In genomic region chr20:34268145-34268544, GRCh38 we compare ENCODE assay signal across 17 cellular contexts. TPM values are rescaled to one million over a fixed set of nuclear protein-coding genes. Genes with fewer than 3 reads are reported as not detected.
A peak's percentile ranks its signal among the peaks of the same experiment; 100 is the strongest.
DNase-seq lines count a peak whose midpoint lies in the region; ATAC-seq lines count a peak whose summit lies in the region.
"Had no signal": no experiment of that assay in that cellular context is flagged by ENCODE, and none has a peak within 500 bp of the region (broad histone marks: within the 10 kb centered on the region; RNA-seq: fewer than 3 reads in every experiment).

No MANE protein-coding gene starts in this region.

- H2AFZ ChIP-seq in Karpas-422 (ENCODE audit: low read length) = no peak overlapping the region

- no peak overlapping the region for H3K27ac ChIP-seq in Karpas-422 (ENCODE audit: low read length)

- H4K20me1 ChIP-seq in Karpas-422 (ENCODE audit: insufficient read depth, low read depth, low read length) = no peaks in the 10 kb centered on the region

- no peaks in the 10 kb centered on the region for H3K27me3 Mint-ChIP-seq in activated T-cell treated with anti-CD3 and anti-CD28 coated beads, Interleukin-2, amount 50 U/mL, for 72 hours (ENCODE audit: low read depth)
- H3K27me3 Mint-ChIP-seq in activated T-cell treated with anti-CD3 and anti-CD28 coated beads, Interleukin-2, amount 50 U/mL, for 24 hours = peaks cover 19% of the 10 kb centered on the region
- no peaks in the 10 kb centered on the region for H3K27me3 Mint-ChIP-seq in activated T-helper 17 cell treated with anti-CD3 and anti-CD28 coated beads, Interleukin-2, amount 50 U/mL, for 72 hours

- no peak overlapping the region for H3K4me3 ChIP-seq in Karpas-422 (ENCODE audit: low read length)
- H3K4me3 ChIP-seq: HAP-1 had no signal

- no peaks in the 10 kb centered on the region for H3K79me2 ChIP-seq in Karpas-422 (ENCODE audit: low read length)

- no peak overlapping the region for H3K27ac Mint-ChIP-seq in activated T-cell treated with anti-CD3 and anti-CD28 coated beads, Interleukin-2, amount 50 U/mL, for 72 hours
- H3K27ac Mint-ChIP-seq in activated T-cell treated with anti-CD3 and anti-CD28 coated beads, Interleukin-2, amount 50 U/mL, for 24 hours = no peak overlapping the region
- no peak overlapping the region for H3K27ac Mint-ChIP-seq in activated T-helper 17 cell treated with anti-CD3 and anti-CD28 coated beads, Interleukin-2, amount 50 U/mL, for 72 hours
- no peak overlapping the region for H3K27ac Mint-ChIP-seq in stimulated activated effector memory CD8-positive, alpha-beta T cell treated with anti-CD3 and anti-CD28 coated beads, Interleukin-12 subunit alpha, Interleukin-12 subunit beta, amount 100 ng/mL, for 72 hours
- H3K27ac Mint-ChIP-seq: CD4-positive, alpha-beta memory T cell had no signal

- no peaks in the 10 kb centered on the region for H3K27me3 ChIP-seq in Karpas-422 (ENCODE audit: low read length)

- H3K9me3 Mint-ChIP-seq in activated T-cell treated with anti-CD3 and anti-CD28 coated beads, Interleukin-2, amount 50 U/mL, for 72 hours = no peaks in the 10 kb centered on the region
- H3K9me3 Mint-ChIP-seq in activated T-cell treated with anti-CD3 and anti-CD28 coated beads, Interleukin-2, amount 50 U/mL, for 24 hours = no peaks in the 10 kb centered on the region
- H3K9me3 Mint-ChIP-seq in activated T-helper 17 cell treated with anti-CD3 and anti-CD28 coated beads, Interleukin-2, amount 50 U/mL, for 72 hours = no peaks in the 10 kb centered on the region
- no peaks in the 10 kb centered on the region for H3K9me3 Mint-ChIP-seq in stimulated activated effector memory CD8-positive, alpha-beta T cell treated with anti-CD3 and anti-CD28 coated beads, Interleukin-12 subunit alpha, Interleukin-12 subunit beta, amount 100 ng/mL, for 72 hours
- H3K9me3 Mint-ChIP-seq: CD4-positive, alpha-beta memory T cell had no signal

- no peaks in the 10 kb centered on the region for H3K9me2 ChIP-seq in Karpas-422 (replicated peaks; ENCODE audit: insufficient read depth, low read length)

- H3K4me1 Mint-ChIP-seq in activated T-cell treated with anti-CD3 and anti-CD28 coated beads, Interleukin-2, amount 50 U/mL, for 72 hours (ENCODE audit: low read depth) = peaks cover 5% of the 10 kb centered on the region
- H3K4me1 Mint-ChIP-seq in activated T-cell treated with anti-CD3 and anti-CD28 coated beads, Interleukin-2, amount 50 U/mL, for 24 hours (ENCODE audit: low read depth) = peaks cover 15% of the 10 kb centered on the region
- H3K4me1 Mint-ChIP-seq in activated T-helper 17 cell treated with anti-CD3 and anti-CD28 coated beads, Interleukin-2, amount 50 U/mL, for 72 hours = no peaks in the 10 kb centered on the region
- no peaks in the 10 kb centered on the region for H3K4me1 Mint-ChIP-seq in stimulated activated effector memory CD8-positive, alpha-beta T cell treated with anti-CD3 and anti-CD28 coated beads, Interleukin-12 subunit alpha, Interleukin-12 subunit beta, amount 100 ng/mL, for 72 hours

- H3K36me3 Mint-ChIP-seq in activated T-cell treated with anti-CD3 and anti-CD28 coated beads, Interleukin-2, amount 50 U/mL, for 72 hours (ENCODE audit: insufficient read depth in 2 of 2) = peaks cover 0 to 2% of the 10 kb centered on the region in 2 donors
- H3K36me3 Mint-ChIP-seq in activated T-cell treated with anti-CD3 and anti-CD28 coated beads, Interleukin-2, amount 50 U/mL, for 24 hours (ENCODE audit: low read depth) = peaks cover 16% of the 10 kb centered on the region
- H3K36me3 Mint-ChIP-seq in activated T-helper 17 cell treated with anti-CD3 and anti-CD28 coated beads, Interleukin-2, amount 50 U/mL, for 72 hours (ENCODE audit: low read depth) = peaks cover under 1% of the 10 kb centered on the region
- no peaks in the 10 kb centered on the region for H3K36me3 Mint-ChIP-seq in stimulated activated effector memory CD8-positive, alpha-beta T cell treated with anti-CD3 and anti-CD28 coated beads, Interleukin-12 subunit alpha, Interleukin-12 subunit beta, amount 100 ng/mL, for 72 hours
- H3K36me3 Mint-ChIP-seq: CD4-positive, alpha-beta memory T cell had no signal

- no peak overlapping the region for H3K4me2 ChIP-seq in Karpas-422 (ENCODE audit: low read depth, low read length, poor library complexity, severe bottlenecking)

- H3K36me3 ChIP-seq in Karpas-422 (ENCODE audit: insufficient read depth, low read length) = peaks cover 3% of the 10 kb centered on the region; the same call in 1 of the 2 replicates

- no peak for DNase-seq in activated T-cell treated with anti-CD3 and anti-CD28 coated beads, Interleukin-2, amount 50 U/mL, for 72 hours
- no peak for DNase-seq in activated T-cell treated with anti-CD3 and anti-CD28 coated beads, Interleukin-2, amount 50 U/mL, for 24 hours
- DNase-seq in islet precursor cell (peak; percentile 38), GM03348 (ENCODE audit: low spot score) (no peak), Karpas-422 (no peak)
- no peak for DNase-seq in stimulated activated effector memory CD8-positive, alpha-beta T cell treated with anti-CD3 and anti-CD28 coated beads, Interleukin-12 subunit alpha, Interleukin-12 subunit beta, amount 100 ng/mL, for 72 hours (ENCODE audit: low spot score in 2 of 2)
- no peak for DNase-seq in activated effector memory CD4-positive, alpha-beta T cell treated with Interleukin-2 at 50 U/mL for 16 hours
- DNase-seq: 8988T, DMS79 treated with DMSO at 0.1 percent for 48 hours, NCI-H1930, NCI-H446, SHP77 had no signal

- no peaks in the 10 kb centered on the region for H3K4me1 ChIP-seq in Karpas-422 (ENCODE audit: low read length)
- H3K4me1 ChIP-seq: HAP-1 had no signal

- ATAC-seq in activated T-cell treated with anti-CD3 and anti-CD28 coated beads, Interleukin-2, amount 50 U/mL, for 72 hours (replicated peaks in 1 of 2) = no peak
- ATAC-seq in activated T-helper 17 cell treated with anti-CD3 and anti-CD28 coated beads, Interleukin-2, amount 50 U/mL, for 72 hours (replicated peaks) = no peak
- ATAC-seq in stimulated activated effector memory CD8-positive, alpha-beta T cell treated with anti-CD3 and anti-CD28 coated beads, Interleukin-12 subunit alpha, Interleukin-12 subunit beta, amount 100 ng/mL, for 72 hours = no peak

- no peak overlapping the region for H3K9ac ChIP-seq in Karpas-422 (ENCODE audit: low read length)

- peak overlapping the region; percentile 39 to 43 for H3K4me3 Mint-ChIP-seq in activated T-cell treated with anti-CD3 and anti-CD28 coated beads, Interleukin-2, amount 50 U/mL, for 72 hours
- H3K4me3 Mint-ChIP-seq in activated T-cell treated with anti-CD3 and anti-CD28 coated beads, Interleukin-2, amount 50 U/mL, for 24 hours = no peak overlapping the region
- peak overlapping the region; percentile 39 for H3K4me3 Mint-ChIP-seq in activated T-helper 17 cell treated with anti-CD3 and anti-CD28 coated beads, Interleukin-2, amount 50 U/mL, for 72 hours
- H3K4me3 Mint-ChIP-seq in stimulated activated effector memory CD8-positive, alpha-beta T cell treated with anti-CD3 and anti-CD28 coated beads, Interleukin-12 subunit alpha, Interleukin-12 subunit beta, amount 100 ng/mL, for 72 hours = peak overlapping the region; percentile 35

- no peaks in the 10 kb centered on the region for H3K9me3 ChIP-seq in Karpas-422 (ENCODE audit: low read length)
- H3K9me3 ChIP-seq: HAP-1 had no signal

RNA-seq across cellular contexts. Expression of gene ASIP, which starts 26.9 kb away (rescaled TPM):
- not detected for total RNA-seq in activated T-cell treated with anti-CD3 and anti-CD28 coated beads, Interleukin-2, amount 50 U/mL, for 72 hours
- total RNA-seq in activated T-helper 17 cell treated with anti-CD3 and anti-CD28 coated beads, Interleukin-2, amount 50 U/mL, for 72 hours = not detected
- not detected in 2 replicates for total RNA-seq in Karpas-422 (2014; rRNA removed; shearing (Covaris generic); ENCODE audit: low replicate concordance)
- total RNA-seq: CD4-positive, alpha-beta memory T cell; G401; HT1080 had no signal

RNA-seq across cellular contexts. Expression of gene AHCY, which starts 35.0 kb away (rescaled TPM):
- 100 to 1,000 TPM in 1 of 2 donors, 10 to 100 TPM in 1; 99.0 to 130 TPM for total RNA-seq in activated T-cell treated with anti-CD3 and anti-CD28 coated beads, Interleukin-2, amount 50 U/mL, for 72 hours
- 100 to 1,000 TPM in 1 of 2 donors, 10 to 100 TPM in 1; 94.5 to 174 TPM for total RNA-seq in activated T-helper 17 cell treated with anti-CD3 and anti-CD28 coated beads, Interleukin-2, amount 50 U/mL, for 72 hours
- total RNA-seq in Karpas-422 (2014; rRNA removed; shearing (Covaris generic); ENCODE audit: low replicate concordance) = 191 and 277 TPM in 2 replicates
